In genomic region chr12:71685312-71685906, GRCh38 we compare ENCODE assay signal across 8 cellular contexts. TPM values are rescaled to one million over a fixed set of nuclear protein-coding genes. Genes with fewer than 3 reads are reported as not detected.
DNase-seq lines count a peak whose midpoint lies in the region; ATAC-seq and TF ChIP-seq lines count a peak whose summit lies in the region.

No MANE protein-coding gene starts in this region.

- TF ChIP-seq EP300 in tibial nerve (IDR thresholded peaks at IDR 0.05): no peak

- H3K27me3 ChIP-seq in ascending aorta (no peaks in the 10 kb centered on the region), tibial nerve (no peaks in the 10 kb centered on the region)

- H3K4me1 ChIP-seq in ascending aorta (peaks cover 0 to 10% of the 10 kb centered on the region in 2 donors), tibial nerve (peaks cover 0 to 43% (median 14%) of the 10 kb centered on the region in 4 donors)

- 31 to 34% methylated on average over 19 of the region's 19 CpGs for WGBS in tibial nerve, 2 donors

- peak; percentile 2 for ATAC-seq in left lobe of liver
- no peak for ATAC-seq in GM18867 (IDR thresholded peaks at IDR 0.05; ENCODE audit: unreplicated experiment)

- peak overlapping the region; percentile 91 for H3K4me3 Mint-ChIP-seq in activated T-cell treated with anti-CD3 and anti-CD28 coated beads, Interleukin-2, amount 50 U/mL, for 24 hours

- no peaks in the 10 kb centered on the region for H3K36me3 ChIP-seq in ascending aorta
- no peaks in the 10 kb centered on the region for H3K36me3 ChIP-seq in tibial nerve

- peak overlapping the region; percentile 73 to 81 for H3K27ac ChIP-seq in ascending aorta
- peak overlapping the region; percentile 74 to 88 (median 84) for H3K27ac ChIP-seq in tibial nerve

- intact Hi-C loops in ascending aorta (cut with DNase I): loop anchor here (5.0 kb wide), 1 partner anchor 157 kb away; no protein-coding TSS in a partner anchor

- peaks cover 5% of the 10 kb centered on the region for H3K36me3 Mint-ChIP-seq in activated T-cell treated with anti-CD3 and anti-CD28 coated beads, Interleukin-2, amount 50 U/mL, for 24 hours (ENCODE audit: low read depth)

- H3K27ac Mint-ChIP-seq in activated T-cell treated with anti-CD3 and anti-CD28 coated beads, Interleukin-2, amount 50 U/mL, for 24 hours: peak overlapping the region; percentile 97

- H3K27me3 Mint-ChIP-seq in activated T-cell treated with anti-CD3 and anti-CD28 coated beads, Interleukin-2, amount 50 U/mL, for 24 hours: no peaks in the 10 kb centered on the region

- H3K4me1 Mint-ChIP-seq in activated T-cell treated with anti-CD3 and anti-CD28 coated beads, Interleukin-2, amount 50 U/mL, for 24 hours (ENCODE audit: low read depth): peaks cover 41% of the 10 kb centered on the region

- no peaks in the 10 kb centered on the region for H3K9me3 ChIP-seq in ascending aorta
- H3K9me3 ChIP-seq in tibial nerve: no peaks in the 10 kb centered on the region

- no peak for TF ChIP-seq CTCF in ascending aorta (IDR thresholded peaks at IDR 0.05)
- no peak for TF ChIP-seq CTCF in tibial nerve (IDR thresholded peaks at IDR 0.05)

- H3K4me3 ChIP-seq in ascending aorta (peak overlapping the region; percentile 68 to 92), tibial nerve (peak overlapping the region; percentile 51 to 97 (median 72))

- DNase-seq in activated T-cell treated with anti-CD3 and anti-CD28 coated beads, Interleukin-2, amount 50 U/mL, for 24 hours: peak; percentile 41
- DNase-seq in activated T-cell treated with anti-CD3 and anti-CD28 coated beads, Interleukin-2, amount 50 U/mL, for 48 hours: no peak
- no peak for DNase-seq in ascending aorta (ENCODE audit: low spot score in 2 of 2)
- no peak for DNase-seq in left lobe of liver (ENCODE audit: low spot score)
- no peak for DNase-seq in tibial nerve (ENCODE audit: low spot score in 2 of 2)
- no peak for DNase-seq in MV-4-11 (lab: John Stamatoyannopoulos, UW)
- no peak for DNase-seq in kidney tubule cell (ENCODE audit: low spot score)

- no peaks in the 10 kb centered on the region for H3K9me3 Mint-ChIP-seq in activated T-cell treated with anti-CD3 and anti-CD28 coated beads, Interleukin-2, amount 50 U/mL, for 24 hours

- TF ChIP-seq POLR2A in tibial nerve (IDR thresholded peaks at IDR 0.05): no peak

RNA-seq across cellular contexts. Expression of gene TMEM19, which starts 0.5 kb away (rescaled TPM):
- 14.5 TPM for total RNA-seq in ascending aorta
- 21.5 TPM for total RNA-seq in left lobe of liver
- 10 to 100 TPM in 3 of 4 donors, 1 to 10 TPM in 1; 9.3 to 17.6 (median 16.0) TPM for total RNA-seq in tibial nerve

RNA-seq across cellular contexts. Expression of gene THAP2, which starts 21.3 kb away (rescaled TPM):
- total RNA-seq in ascending aorta (2.6 TPM), left lobe of liver (1.4 TPM), tibial nerve (1 to 10 TPM; 2.1 to 5.0 (median 2.3) TPM)

RNA-seq across cellular contexts. Expression of gene ZFC3H1, which starts 21.8 kb away (rescaled TPM):
- total RNA-seq in ascending aorta: 15.8 TPM
- 13.4 TPM for total RNA-seq in left lobe of liver
- total RNA-seq in tibial nerve: 10 to 100 TPM; 47.1 to 95.3 (median 79.8) TPM
